In the genomic region with DNA sequence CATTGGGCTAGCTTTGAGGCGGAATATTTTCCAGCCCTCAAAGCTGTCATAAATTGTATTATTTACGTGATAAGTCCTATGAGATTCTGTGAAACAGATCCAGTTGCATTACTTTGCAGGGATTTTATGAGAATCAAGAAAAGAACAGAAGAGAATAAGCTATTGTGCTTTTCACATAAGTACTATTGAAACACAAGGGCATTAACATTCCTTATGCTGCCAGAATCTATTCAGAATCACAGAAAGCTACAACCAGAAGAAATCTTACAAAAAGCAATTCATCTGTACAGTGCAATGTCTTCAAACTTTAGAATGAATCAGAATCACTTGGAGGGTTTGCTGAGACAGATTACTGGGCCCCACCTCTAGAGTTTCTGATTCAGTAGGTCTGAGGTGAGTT, we compare ENCODE assay signal across 33 cellular contexts.
"Had no signal": no experiment of that assay in that cellular context is flagged by ENCODE, and none has a peak within 500 bp of the region (broad histone marks: within the 10 kb centered on the region; RNA-seq: fewer than 3 reads in every experiment).

No MANE protein-coding gene starts in this region.

- H3K27me3 ChIP-seq: brain microvascular endothelial cell had no signal

- H3K9me3 Mint-ChIP-seq: activated CD4-positive, alpha-beta memory T cell treated with anti-CD3 and anti-CD28 coated beads, Interleukin-2, amount 10 ng/mL, durations not matched to agents 7 days and 5 days; activated CD4-positive, alpha-beta T cell treated with anti-CD3 and anti-CD28 coated beads, Interleukin-2, amount 10 ng/mL, durations not matched to agents 7 days and 5 days; activated naive CD4-positive, alpha-beta T cell treated with anti-CD3 and anti-CD28 coated beads, Interleukin-2, amount 10 ng/mL, durations not matched to agents 7 days and 5 days; activated T-cell treated with anti-CD3 and anti-CD28 coated beads, Interleukin-2, amount 50 U/mL, for 24 hours; activated T-cell treated with anti-CD3 and anti-CD28 coated beads, Interleukin-2, amount 50 U/mL, for 72 hours; central memory CD8-positive, alpha-beta T cell; dendritic cell treated with granulocyte-macrophage colony-stimulating factor and Interleukin-4, amounts not matched to agents 40 ng/mL and 50 ng/mL, for 4 days; endodermal cell; T-helper 2 cell treated with Interferon-gamma antibody and Interleukin-4, amounts not matched to agents 5 μg/mL and 100 μg/mL, for 36 hours; WTC11 had no signal

- ATAC-seq: activated T-cell treated with anti-CD3 and anti-CD28 coated beads, Interleukin-2, amount 50 U/mL, for 72 hours; esophagus mucosa; gastrocnemius medialis; heart left ventricle; T-helper 17 cell; WTC11 had no signal

- H3K4me1 ChIP-seq: gastrocnemius medialis, heart left ventricle had no signal

- H3K36me3 Mint-ChIP-seq: activated naive CD4-positive, alpha-beta T cell treated with anti-CD3 and anti-CD28 coated beads, Interleukin-2, amount 10 ng/mL, durations not matched to agents 7 days and 5 days; activated naive CD8-positive, alpha-beta T cell; WTC11 had no signal

- DNase-seq: activated CD4-positive, alpha-beta memory T cell treated with anti-CD3 and anti-CD28 coated beads, Interleukin-2, amount 10 ng/mL, durations not matched to agents 7 days and 5 days; activated CD4-positive, alpha-beta T cell treated with anti-CD3 and anti-CD28 coated beads for 1 hour; activated CD4-positive, alpha-beta T cell treated with anti-CD3 and anti-CD28 coated beads for 4 hours; activated CD4-positive, alpha-beta T cell treated with anti-CD3 and anti-CD28 coated beads, Interleukin-2, amount 10 ng/mL, durations not matched to agents 7 days and 5 days; activated CD4-positive, alpha-beta T cell treated with anti-CD3 and anti-CD28 coated beads, Interleukin-2, amount 50 U/mL, for 4 hours; activated CD8-positive, alpha-beta memory T cell treated with anti-CD3 and anti-CD28 coated beads, Interleukin-2, amount 50 U/mL, for 48 hours; activated gamma-delta T cell; activated naive CD4-positive, alpha-beta T cell; activated naive CD4-positive, alpha-beta T cell treated with anti-CD3 and anti-CD28 coated beads, Interleukin-2, amount 10 ng/mL, durations not matched to agents 7 days and 5 days; activated T-cell treated with anti-CD3 and anti-CD28 coated beads for 4 hours; activated T-cell treated with anti-CD3 and anti-CD28 coated beads, Interleukin-2, amount 50 U/mL, for 24 hours; activated T-cell treated with anti-CD3 and anti-CD28 coated beads, Interleukin-2, amount 50 U/mL, for 72 hours; amniotic stem cell; anterior cingulate cortex; brain microvascular endothelial cell; dorsolateral prefrontal cortex; effector memory CD4-positive, alpha-beta T cell; endodermal cell; foreskin fibroblast; gastrocnemius medialis; glutamatergic neuron; heart left ventricle; T-helper 1 cell; T-helper 17 cell had no signal

- FAIRE-seq: astrocyte, bronchial epithelial cell had no signal

- H3K9me3 ChIP-seq: gastrocnemius medialis, heart left ventricle had no signal

- H3K27ac ChIP-seq: brain microvascular endothelial cell, coronary artery, gastrocnemius medialis, heart left ventricle had no signal

- H3K27ac Mint-ChIP-seq: activated CD4-positive, alpha-beta memory T cell treated with anti-CD3 and anti-CD28 coated beads, Interleukin-2, amount 10 ng/mL, durations not matched to agents 7 days and 5 days; activated CD4-positive, alpha-beta T cell treated with anti-CD3 and anti-CD28 coated beads, Interleukin-2, amount 10 ng/mL, durations not matched to agents 7 days and 5 days; activated naive CD4-positive, alpha-beta T cell treated with anti-CD3 and anti-CD28 coated beads, Interleukin-2, amount 10 ng/mL, durations not matched to agents 7 days and 5 days; activated naive CD8-positive, alpha-beta T cell; activated T-cell treated with anti-CD3 and anti-CD28 coated beads, Interleukin-2, amount 50 U/mL, for 24 hours; activated T-cell treated with anti-CD3 and anti-CD28 coated beads, Interleukin-2, amount 50 U/mL, for 72 hours; dendritic cell treated with granulocyte-macrophage colony-stimulating factor and Interleukin-4, amounts not matched to agents 40 ng/mL and 50 ng/mL, for 4 days; endodermal cell; T-helper 17 cell; T-helper 2 cell treated with Interferon-gamma antibody and Interleukin-4, amounts not matched to agents 5 μg/mL and 100 μg/mL, for 36 hours; WTC11 had no signal

- H3K4me3 ChIP-seq: coronary artery, dorsolateral prefrontal cortex, gastrocnemius medialis, heart left ventricle had no signal

- H3K36me3 ChIP-seq: brain microvascular endothelial cell, gastrocnemius medialis, heart left ventricle had no signal
